ENCODE assay signal across 18 cellular contexts in the genomic region with DNA sequence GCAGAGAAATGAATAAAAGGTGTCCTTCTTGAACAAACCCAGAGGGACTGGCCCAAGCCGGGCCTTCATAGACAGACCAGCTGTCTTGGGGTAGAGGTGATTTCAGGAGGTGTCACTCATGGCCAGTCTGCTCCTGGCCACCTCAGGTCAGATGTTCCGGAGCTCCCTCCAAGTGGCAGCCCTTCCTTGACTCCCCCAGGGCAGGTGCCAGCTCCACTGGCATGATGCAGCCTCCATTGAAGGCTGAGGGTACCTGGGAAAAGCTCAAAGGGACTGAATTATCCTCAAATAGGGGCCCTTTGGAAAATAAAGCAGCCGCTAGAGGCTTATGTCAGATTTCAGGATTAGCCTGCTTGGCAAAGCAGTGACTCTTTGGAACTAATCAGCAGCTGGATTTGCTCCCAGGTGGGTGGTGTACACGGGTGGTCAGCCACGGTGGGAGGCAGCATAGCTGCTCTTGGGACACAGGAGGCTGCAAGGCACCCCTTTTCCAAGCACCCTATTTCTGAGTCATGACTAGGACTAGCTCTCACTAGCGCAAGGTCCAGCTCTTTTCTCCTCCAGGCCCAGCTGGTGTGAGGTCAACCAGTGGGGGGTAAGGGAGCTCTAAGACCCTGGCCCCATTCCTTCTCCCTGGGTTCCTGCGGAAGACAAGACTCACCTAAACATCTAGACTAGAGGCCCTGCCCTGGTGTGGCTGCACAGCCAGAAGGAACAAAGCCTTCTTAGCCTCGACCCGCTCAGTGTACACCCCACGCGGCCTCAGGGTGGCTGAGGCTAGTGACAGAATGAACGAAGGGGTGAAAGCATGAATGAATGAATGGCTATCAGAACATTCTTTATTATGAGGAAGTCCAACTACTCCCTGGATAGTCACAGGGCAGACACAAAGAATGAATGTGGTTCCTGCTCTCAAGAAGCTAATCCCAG. TPM values are rescaled to one million over a fixed set of nuclear protein-coding genes. Genes with fewer than 3 reads are reported as not detected.
DNase-seq lines count a peak whose midpoint lies in the region; ATAC-seq and TF ChIP-seq lines count a peak whose summit lies in the region.
"Had no signal": no experiment of that assay in that cellular context is flagged by ENCODE, and none has a peak within 500 bp of the region (broad histone marks: within the 10 kb centered on the region; RNA-seq: fewer than 3 reads in every experiment).

No MANE protein-coding gene starts in this region.

- CTCF ChIA-PET in MCF 10A (lab: Yijun Ruan, JAX) (interaction anchor here (0.5 to 1.4 kb wide), 6 partner anchors 10 to 80 kb away, joined by 3 to 9 read pairs (median 4); no protein-coding TSS in a partner anchor), mammary epithelial cell (lab: Charles Lee; ENCODE audit: low non-redundant PET) (interaction anchor here (0.6 kb wide), 1 partner anchor 13 kb away, joined by 5 read pairs; no protein-coding TSS in a partner anchor)

- no peak for TF ChIP-seq CTCF in MCF 10A (IDR thresholded peaks at IDR 0.05; ENCODE audit: unreplicated experiment)
- no peak for TF ChIP-seq CTCF in mammary epithelial cell (conservative IDR thresholded peaks at IDR 0.05 in 1 of 2, IDR thresholded peaks at IDR 0.05 in 1 of 2; ENCODE audit: extremely low read depth in 1 of 2, insufficient read depth in 1 of 2, low read depth in 1 of 2, low read length in 2 of 2)
- no peak for TF ChIP-seq CTCF in heart right ventricle (IDR thresholded peaks at IDR 0.05)
- TF ChIP-seq CTCF in vagina (IDR thresholded peaks at IDR 0.05) = no peak

- peaks cover 11% of the 10 kb centered on the region for H3K36me3 Mint-ChIP-seq in MCF 10A (ENCODE audit: insufficient read depth, unreplicated experiment)
- H3K36me3 Mint-ChIP-seq: WTC11 had no signal

- peaks cover 23% of the 10 kb centered on the region for H3K4me1 Mint-ChIP-seq in MCF 10A (ENCODE audit: insufficient read depth, unreplicated experiment)
- H3K4me1 Mint-ChIP-seq: CD8-positive, alpha-beta memory T cell had no signal

- no peak overlapping the region for H3K4me2 ChIP-seq in mammary epithelial cell (ENCODE audit: insufficient read depth, low read depth, low read length)
- H3K4me2 ChIP-seq: A549 had no signal

- H3K79me2 ChIP-seq in mammary epithelial cell (ENCODE audit: insufficient read depth, low read length) = no peaks in the 10 kb centered on the region

- H3K4me1 ChIP-seq in mammary epithelial cell (ENCODE audit: insufficient read depth, low read length) (peaks cover 14% of the 10 kb centered on the region), heart right ventricle (peaks cover 42 to 100% (median 92%) of the 10 kb centered on the region in 9 donors), rectal smooth muscle tissue (ENCODE audit: control insufficient read depth, insufficient read depth, low read length) (peaks cover 40% of the 10 kb centered on the region), vagina (peaks cover 56% of the 10 kb centered on the region)
- H3K4me1 ChIP-seq: foreskin keratinocyte had no signal

- H2AFZ ChIP-seq in mammary epithelial cell (ENCODE audit: low read depth, low read length) = no peak overlapping the region

- H3K4me3 ChIP-seq in mammary epithelial cell (replicated peaks in 1 of 3; ENCODE audit: insufficient read depth in 1 of 3, low read depth in 2 of 3, low read length in 3 of 3) (no peak overlapping the region), heart right ventricle (no peak overlapping the region), rectal smooth muscle tissue (ENCODE audit: low read length) (no peak overlapping the region), vagina (no peak overlapping the region)
- H3K4me3 ChIP-seq: A549 had no signal

- no peak overlapping the region for H3K4me3 Mint-ChIP-seq in MCF 10A (ENCODE audit: unreplicated experiment)
- H3K4me3 Mint-ChIP-seq: CD8-positive, alpha-beta memory T cell; WTC11 had no signal

- TF ChIP-seq POLR2A in vagina (IDR thresholded peaks at IDR 0.05) = no peak

- no peaks in the 10 kb centered on the region for H3K9me3 Mint-ChIP-seq in MCF 10A (ENCODE audit: unreplicated experiment)
- H3K9me3 Mint-ChIP-seq: CD8-positive, alpha-beta memory T cell; WTC11 had no signal

- POLR2A ChIA-PET in MCF 10A (lab: Yijun Ruan, JAX) = interaction anchor here (1.6 kb wide), 1 partner anchor 178 kb away, joined by 5 read pairs; no protein-coding TSS in a partner anchor

- no peak for DNase-seq in MCF 10A (ENCODE audit: unreplicated experiment)
- no peak for DNase-seq in mammary epithelial cell
- no peak for DNase-seq in heart right ventricle
- no peak for DNase-seq in vagina (ENCODE audit: extremely low spot score in 2 of 2)
- DNase-seq in HuH-7 (ENCODE audit: low spot score) = no peak
- no peak for DNase-seq in NCI-H1436 treated with DMSO at 0.1 percent for 48 hours (lab: John Stamatoyannopoulos, UW)
- DNase-seq: activated naive CD4-positive, alpha-beta T cell treated with anti-CD3 and anti-CD28 coated beads, Interleukin-2, amount 50 U/mL, for 16 hours; foreskin keratinocyte; NCI-H524 treated with DMSO at 0.1 percent for 48 hours; PC-3; stimulated activated naive CD8-positive, alpha-beta T cell treated with anti-CD3 and anti-CD28 coated beads, Interleukin-15, Interleukin-2, amounts not matched to agents 100 U/mL and 50 U/mL, for 24 hours; T-helper 1 cell had no signal

- H3K9me3 ChIP-seq in mammary epithelial cell (replicated peaks; ENCODE audit: insufficient read depth, low read length) (no peaks in the 10 kb centered on the region), heart right ventricle (no peaks in the 10 kb centered on the region), vagina (no peaks in the 10 kb centered on the region)
- H3K9me3 ChIP-seq: A549 had no signal

- no peak for ATAC-seq in heart right ventricle
- no peak for ATAC-seq in HG02642 (IDR thresholded peaks at IDR 0.05; ENCODE audit: poor library complexity, unreplicated experiment)
- ATAC-seq: A549; PC-3; stimulated activated naive CD8-positive, alpha-beta T cell treated with anti-CD3 and anti-CD28 coated beads, Interleukin-15, Interleukin-2, amounts not matched to agents 100 U/mL and 50 U/mL, for 24 hours; WTC11 had no signal

- H3K9ac ChIP-seq in mammary epithelial cell (ENCODE audit: insufficient read depth, low read length) (no peak overlapping the region), rectal smooth muscle tissue (ENCODE audit: low read length) (no peak overlapping the region)

- H3K27ac ChIP-seq in mammary epithelial cell (ENCODE audit: insufficient read depth, low read depth, low read length) (no peak overlapping the region), heart right ventricle (peak overlapping the region in 9 of 10 donors; percentile 5 to 98 (median 96)), rectal smooth muscle tissue (ENCODE audit: low read depth, low read length) (peak overlapping the region; percentile 99), vagina (peak overlapping the region; percentile 97)
- H3K27ac ChIP-seq: foreskin keratinocyte had no signal

- in situ Hi-C loops in mammary epithelial cell (cut with MboI; ENCODE audit: low sequenced_read_pairs in 2 of 2) = no loop called here

- 84% methylated on average over 9 of the region's 12 CpGs for WGBS in mammary epithelial cell (ENCODE audit: low coverage, missing lambda C conversion rate)
- 81 to 85% methylated on average over 12 of the region's 12 CpGs for WGBS in heart right ventricle, 2 donors

- H4K20me1 ChIP-seq in mammary epithelial cell (ENCODE audit: insufficient read depth, low read length) = no peaks in the 10 kb centered on the region

- no peaks in the 10 kb centered on the region for H3K27me3 Mint-ChIP-seq in MCF 10A (ENCODE audit: insufficient read depth, unreplicated experiment)
- H3K27me3 Mint-ChIP-seq: CD8-positive, alpha-beta memory T cell had no signal

- H3K36me3 ChIP-seq in mammary epithelial cell (ENCODE audit: insufficient read depth, low read length) = no peaks in the 10 kb centered on the region
- H3K36me3 ChIP-seq in heart right ventricle = peaks cover 0 to 54% (median 0%) of the 10 kb centered on the region in 9 donors
- H3K36me3 ChIP-seq in rectal smooth muscle tissue (ENCODE audit: control insufficient read depth, insufficient read depth, low read length) = peaks cover 14% of the 10 kb centered on the region
- peaks cover 0 to 34% of the 10 kb centered on the region in 2 donors for H3K36me3 ChIP-seq in vagina

- H3K27me3 ChIP-seq in mammary epithelial cell (ENCODE audit: insufficient read depth, low read length) (no peaks in the 10 kb centered on the region), heart right ventricle (no peaks in the 10 kb centered on the region), rectal smooth muscle tissue (ENCODE audit: control insufficient read depth, insufficient read depth, low read length) (no peaks in the 10 kb centered on the region), vagina (no peaks in the 10 kb centered on the region)
- H3K27me3 ChIP-seq: foreskin keratinocyte had no signal

- peak overlapping the region; percentile 57 for H3K27ac Mint-ChIP-seq in MCF 10A (ENCODE audit: low read depth, unreplicated experiment)

- intact Hi-C loops in MCF 10A (cut with micrococcal nuclease) = no loop called here
- intact Hi-C loops in mammary epithelial cell (cut with micrococcal nuclease) = no loop called here
- intact Hi-C loops in heart right ventricle (cut with DNase I) = no loop called here
- intact Hi-C loops in vagina (cut with DNase I) = no loop called here

- BruUV-seq in MCF 10A (replicated peaks; lab: Mats Ljungman, UMichigan) (no TSS peak), mammary epithelial cell (replicated peaks; lab: Mats Ljungman, UMichigan) (no TSS peak)

- dilution Hi-C loops in mammary epithelial cell (cut with HindIII; ENCODE audit: low sequenced_read_pairs) = no loop called here

RNA-seq across cellular contexts. Expression of a gene that starts 29.3 kb away (rescaled TPM):
- total RNA-seq in MCF 10A (2022) (10.0 and 25.1 TPM in 2 replicates), mammary epithelial cell (10 to 100 TPM; 20.5 to 26.5 TPM), heart right ventricle (10 to 100 TPM; 11.3 to 26.3 (median 16.1) TPM), vagina (23.1 TPM)
- polyA plus RNA-seq in mammary epithelial cell (13.4 TPM), heart right ventricle (10 to 100 TPM; 16.8 to 24.6 TPM)
- 27.1 TPM for polyA minus RNA-seq in mammary epithelial cell

RNA-seq across cellular contexts. Expression of a gene that starts 45.3 kb away (rescaled TPM):
- total RNA-seq in MCF 10A (2022) (not detected in 2 replicates), mammary epithelial cell (under 1 TPM in 1 of 2 donors, not detected in 1; under 0.01 TPM), heart right ventricle (1 to 10 TPM in 1 of 10 donors, under 1 TPM in 9; 0.10 to 1.2 (median 0.66) TPM), vagina (9.3 TPM)
- polyA plus RNA-seq in mammary epithelial cell (not detected), heart right ventricle (under 1 TPM; 0.17 to 0.37 TPM)
- polyA minus RNA-seq in mammary epithelial cell = not detected
- total RNA-seq: CD8-positive, alpha-beta memory T cell; foreskin keratinocyte; LHCN-M2 had no signal
- polyA plus RNA-seq: foreskin keratinocyte had no signal
